Comparison of ENCODE assay signal across 18 cellular contexts in the genomic region with DNA sequence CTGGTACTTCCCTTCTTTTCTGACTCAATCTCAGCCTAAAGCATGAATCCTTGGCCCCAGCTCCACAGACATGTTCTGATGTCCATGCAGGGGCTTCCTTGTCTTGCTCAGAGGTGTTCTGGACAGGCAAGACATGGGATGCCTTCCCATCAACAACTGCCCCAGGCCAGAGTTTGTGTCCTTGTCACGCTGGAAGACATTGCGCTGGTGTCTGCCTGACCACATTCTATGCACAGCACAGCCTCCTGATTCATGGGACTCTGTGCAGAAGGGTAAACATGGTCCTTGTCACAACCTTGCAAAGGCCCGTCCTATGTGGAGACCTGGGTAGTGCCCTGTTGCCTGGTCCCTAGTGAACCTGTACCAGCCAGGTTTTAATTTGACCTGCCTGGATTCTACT.
DNase-seq lines count a peak whose midpoint lies in the region; ATAC-seq, FAIRE-seq and TF ChIP-seq lines count a peak whose summit lies in the region.
"Had no signal": no experiment of that assay in that cellular context is flagged by ENCODE, and none has a peak within 500 bp of the region (broad histone marks: within the 10 kb centered on the region; RNA-seq: fewer than 3 reads in every experiment).

No MANE protein-coding gene starts in this region.

- peak; percentile 64 for FAIRE-seq in bronchial epithelial cell (lab: Jason Lieb, UNC)
- FAIRE-seq: D721Med had no signal

- no peak overlapping the region for H3K4me3 Mint-ChIP-seq in natural killer cell treated with Interleukin-12 subunit alpha and Interleukin-12 subunit beta and Interleukin-15 and Interleukin-18, amount 100 ng/mL, for 72 hours
- no peak overlapping the region for H3K4me3 Mint-ChIP-seq in natural killer cell

- H3K27ac ChIP-seq in lung (ENCODE audit: low read depth in 1 of 2, low read length in 1 of 2): no peak overlapping the region

- no peak overlapping the region for H3K4me3 ChIP-seq in bronchial epithelial cell (ENCODE audit: low read depth, low read length)
- no peak overlapping the region for H3K4me3 ChIP-seq in lung

- no peaks in the 10 kb centered on the region for H3K36me3 Mint-ChIP-seq in natural killer cell treated with Interleukin-12 subunit alpha and Interleukin-12 subunit beta and Interleukin-15 and Interleukin-18, amount 100 ng/mL, for 72 hours
- no peaks in the 10 kb centered on the region for H3K36me3 Mint-ChIP-seq in natural killer cell

- intact Hi-C loops in natural killer cell (cut with micrococcal nuclease): no loop called here

- no peaks in the 10 kb centered on the region for H3K9me3 Mint-ChIP-seq in natural killer cell treated with Interleukin-12 subunit alpha and Interleukin-12 subunit beta and Interleukin-15 and Interleukin-18, amount 100 ng/mL, for 72 hours
- H3K9me3 Mint-ChIP-seq in natural killer cell: no peaks in the 10 kb centered on the region

- ATAC-seq in natural killer cell treated with Interleukin-12 subunit alpha and Interleukin-12 subunit beta and Interleukin-15 and Interleukin-18, amount 100 ng/mL, for 72 hours: no peak
- ATAC-seq in natural killer cell (no peak), lung (ENCODE audit: insufficient read depth, low FRiP score) (no peak), GM21423 (IDR thresholded peaks at IDR 0.05; ENCODE audit: unreplicated experiment) (no peak), GM18907 (IDR thresholded peaks at IDR 0.05; ENCODE audit: unreplicated experiment) (no peak)
- ATAC-seq: PC-3 had no signal

- no peaks in the 10 kb centered on the region for H3K4me1 ChIP-seq in lung (ENCODE audit: control insufficient read depth in 2 of 2, insufficient read depth in 2 of 2, low read length in 2 of 2)
- H3K4me1 ChIP-seq: BE2C had no signal

- peak; percentile 23 for DNase-seq in natural killer cell treated with Interleukin-12 subunit alpha and Interleukin-12 subunit beta and Interleukin-15 and Interleukin-18, amount 100 ng/mL, for 72 hours (ENCODE audit: low spot score)
- no peak for DNase-seq in natural killer cell
- no peak for DNase-seq in bronchial epithelial cell (ENCODE audit: low read depth)
- peak; percentile 22 for DNase-seq in lung (ENCODE audit: low spot score)
- no peak for DNase-seq in G401 (ENCODE audit: low spot score)
- DNase-seq: BE2C, DMS53, H7, Kasumi-1, NCI-H1694 treated with DMSO at 0.1 percent for 48 hours, NCI-H2081 treated with DMSO at 0.1 percent for 48 hours, NCI-H2171 treated with DMSO at 0.1 percent for 48 hours, NCI-H526, PC-3, Right ventricle myocardium superior had no signal

- in situ Hi-C loops in G401 (cut with HindIII; ENCODE audit: low sequenced_read_pairs): no loop called here

- peaks cover 6 to 15% of the 10 kb centered on the region in 2 donors for H3K27me3 Mint-ChIP-seq in natural killer cell treated with Interleukin-12 subunit alpha and Interleukin-12 subunit beta and Interleukin-15 and Interleukin-18, amount 100 ng/mL, for 72 hours
- no peaks in the 10 kb centered on the region for H3K27me3 Mint-ChIP-seq in natural killer cell (ENCODE audit: low read depth in 2 of 2)

- H3K27me3 ChIP-seq in bronchial epithelial cell (ENCODE audit: control insufficient read depth, insufficient read depth, low read length) (no peaks in the 10 kb centered on the region), lung (ENCODE audit: control insufficient read depth, insufficient read depth) (no peaks in the 10 kb centered on the region)
- H3K27me3 ChIP-seq: BE2C had no signal

- peaks cover 22 to 40% of the 10 kb centered on the region in 2 donors for H3K4me1 Mint-ChIP-seq in natural killer cell treated with Interleukin-12 subunit alpha and Interleukin-12 subunit beta and Interleukin-15 and Interleukin-18, amount 100 ng/mL, for 72 hours (ENCODE audit: low read depth in 2 of 2)
- peaks cover 22 to 23% of the 10 kb centered on the region in 2 donors for H3K4me1 Mint-ChIP-seq in natural killer cell

- 96 to 98% methylated on average over 3 of the region's 3 CpGs for WGBS in lung, 2 donors

- peak overlapping the region in 1 of 2 donors; percentile 56 for H3K27ac Mint-ChIP-seq in natural killer cell treated with Interleukin-12 subunit alpha and Interleukin-12 subunit beta and Interleukin-15 and Interleukin-18, amount 100 ng/mL, for 72 hours
- no peak overlapping the region for H3K27ac Mint-ChIP-seq in natural killer cell

- H3K36me3 ChIP-seq in bronchial epithelial cell (ENCODE audit: control insufficient read depth, insufficient read depth, low read length): no peaks in the 10 kb centered on the region
- no peaks in the 10 kb centered on the region for H3K36me3 ChIP-seq in lung (ENCODE audit: control insufficient read depth in 2 of 2, insufficient read depth in 2 of 2, low read length in 2 of 2)
- H3K36me3 ChIP-seq: BE2C had no signal

- TF ChIP-seq CTCF in natural killer cell (IDR thresholded peaks at IDR 0.05) (no peak), bronchial epithelial cell (IDR thresholded peaks at IDR 0.05; ENCODE audit: insufficient read depth, low read length, severe bottlenecking) (no peak), lung (IDR thresholded peaks at IDR 0.05; ENCODE audit: control extremely low read depth, extremely low read depth) (no peak)

- H3K9me3 ChIP-seq in lung (ENCODE audit: control insufficient read depth in 2 of 2, insufficient read depth in 1 of 2, low read length in 1 of 2): peaks cover 0 to 2% of the 10 kb centered on the region in 2 donors
- H3K9me3 ChIP-seq: BE2C had no signal

Comparison
In these comparisons a context has a peak if more than half of its experiments do, and no peak if none do; other contexts are left out.
1. DNase-seq: peak in natural killer cell treated with Interleukin-12 subunit alpha and Interleukin-12 subunit beta and Interleukin-15 and Interleukin-18, amount 100 ng/mL, for 72 hours (single experiment) and lung (single experiment); none in natural killer cell (single experiment), bronchial epithelial cell (single experiment) and G401 (single experiment).